Comparison of ENCODE assay signal across 19 cellular contexts in genomic region chr9:84822589-84823233, GRCh38.
DNase-seq lines count a peak whose midpoint lies in the region; ATAC-seq and TF ChIP-seq lines count a peak whose summit lies in the region.
"Had no signal": no experiment of that assay in that cellular context is flagged by ENCODE, and none has a peak within 500 bp of the region (broad histone marks: within the 10 kb centered on the region; RNA-seq: fewer than 3 reads in every experiment).

No MANE protein-coding gene starts in this region.

- ATAC-seq in GM18909 (IDR thresholded peaks at IDR 0.05; ENCODE audit: poor library complexity, unreplicated experiment) (peak; percentile 51), HG02642 (IDR thresholded peaks at IDR 0.05; ENCODE audit: poor library complexity, unreplicated experiment) (peak; percentile 43), HG03520 (IDR thresholded peaks at IDR 0.05; ENCODE audit: unreplicated experiment) (peak; percentile 71), sciatic nerve (peak; percentile 14)
- ATAC-seq in activated naive CD8-positive, alpha-beta T cell treated with anti-CD3 and anti-CD28 coated beads, Interleukin-2, amount 50 U/mL, for 24 hours, result no peak
- ATAC-seq: activated CD4-positive, CD25-positive, alpha-beta regulatory T cell treated with anti-CD3 and anti-CD28 coated beads, Interleukin-2, amount 50 U/mL, for 24 hours; activated CD8-positive, alpha-beta memory T cell treated with anti-CD3 and anti-CD28 coated beads, Interleukin-2, amount 10 ng/mL, durations not matched to agents 7 days and 5 days had no signal

- no peaks in the 10 kb centered on the region for H3K27me3 Mint-ChIP-seq in activated naive CD8-positive, alpha-beta T cell treated with anti-CD3 and anti-CD28 coated beads, Interleukin-2, amount 50 U/mL, for 24 hours
- H3K27me3 Mint-ChIP-seq in mesothelial cell of epicardium (ENCODE audit: low read depth), result peaks cover 6% of the 10 kb centered on the region
- H3K27me3 Mint-ChIP-seq: dendritic cell treated with granulocyte-macrophage colony-stimulating factor and Interleukin-4, amounts not matched to agents 40 ng/mL and 50 ng/mL, for 4 days had no signal

- no peaks in the 10 kb centered on the region for H3K4me1 Mint-ChIP-seq in activated naive CD8-positive, alpha-beta T cell treated with anti-CD3 and anti-CD28 coated beads, Interleukin-2, amount 50 U/mL, for 24 hours
- peaks cover 13% of the 10 kb centered on the region for H3K4me1 Mint-ChIP-seq in mesothelial cell of epicardium
- H3K4me1 Mint-ChIP-seq: activated CD8-positive, alpha-beta memory T cell treated with anti-CD3 and anti-CD28 coated beads, Interleukin-2, amount 10 ng/mL, durations not matched to agents 7 days and 5 days had no signal

- no peak for TF ChIP-seq CTCF in mesothelial cell of epicardium (IDR thresholded peaks at IDR 0.05; ENCODE audit: unreplicated experiment)

- DNase-seq in sciatic nerve (ENCODE audit: low spot score) (no peak), mesothelial cell of epicardium (ENCODE audit: low spot score in 2 of 2, unreplicated experiment in 2 of 2) (no peak), NCI-H1048 (lab: John Stamatoyannopoulos, UW) (no peak), NCI-H82 treated with DMSO at 0.1 percent for 48 hours (lab: John Stamatoyannopoulos, UW; ENCODE audit: unreplicated experiment) (no peak)
- DNase-seq in activated naive CD8-positive, alpha-beta T cell treated with anti-CD3 and anti-CD28 coated beads, Interleukin-2, amount 50 U/mL, for 24 hours, result no peak
- DNase-seq: activated CD8-positive, alpha-beta memory T cell treated with anti-CD3 and anti-CD28 coated beads, Interleukin-2, amount 10 ng/mL, durations not matched to agents 7 days and 5 days; activated naive CD4-positive, alpha-beta T cell treated with Interleukin-2 at 50 U/mL for 16 hours; BE2C; mesenchymal stem cell; NCI-H82; sigmoid colon; stimulated activated CD4-positive, alpha-beta T cell treated with anti-CD3 and anti-CD28 coated beads, Interleukin-4, amount 100 ng/mL, for 4 hours; trophoblast cell had no signal

- H3K9me3 Mint-ChIP-seq in activated naive CD8-positive, alpha-beta T cell treated with anti-CD3 and anti-CD28 coated beads, Interleukin-2, amount 50 U/mL, for 24 hours, result no peaks in the 10 kb centered on the region
- H3K9me3 Mint-ChIP-seq in mesothelial cell of epicardium, result no peaks in the 10 kb centered on the region
- H3K9me3 Mint-ChIP-seq: dendritic cell treated with granulocyte-macrophage colony-stimulating factor and Interleukin-4, amounts not matched to agents 40 ng/mL and 50 ng/mL, for 4 days; T-helper 1 cell treated with Interleukin-12 subunit alpha and Interleukin-12 subunit beta and Interleukin-4 antibody, amounts not matched to agents 30 μg/mL and 1 μg/mL, for 36 hours had no signal

- intact Hi-C loops in sciatic nerve (cut with DNase I), result no loop called here

- no peak overlapping the region for H3K4me3 Mint-ChIP-seq in activated naive CD8-positive, alpha-beta T cell treated with anti-CD3 and anti-CD28 coated beads, Interleukin-2, amount 50 U/mL, for 24 hours
- no peak overlapping the region for H3K4me3 Mint-ChIP-seq in mesothelial cell of epicardium
- H3K4me3 Mint-ChIP-seq: activated CD8-positive, alpha-beta memory T cell treated with anti-CD3 and anti-CD28 coated beads, Interleukin-2, amount 10 ng/mL, durations not matched to agents 7 days and 5 days; dendritic cell treated with granulocyte-macrophage colony-stimulating factor and Interleukin-4, amounts not matched to agents 40 ng/mL and 50 ng/mL, for 4 days; T-helper 1 cell treated with Interleukin-12 subunit alpha and Interleukin-12 subunit beta and Interleukin-4 antibody, amounts not matched to agents 30 μg/mL and 1 μg/mL, for 36 hours had no signal

- H3K36me3 Mint-ChIP-seq in activated naive CD8-positive, alpha-beta T cell treated with anti-CD3 and anti-CD28 coated beads, Interleukin-2, amount 50 U/mL, for 24 hours (ENCODE audit: low read depth), result no peaks in the 10 kb centered on the region
- H3K36me3 Mint-ChIP-seq in mesothelial cell of epicardium, result no peaks in the 10 kb centered on the region
- H3K36me3 Mint-ChIP-seq: activated CD8-positive, alpha-beta memory T cell treated with anti-CD3 and anti-CD28 coated beads, Interleukin-2, amount 10 ng/mL, durations not matched to agents 7 days and 5 days had no signal

- no peak overlapping the region for H3K27ac Mint-ChIP-seq in activated naive CD8-positive, alpha-beta T cell treated with anti-CD3 and anti-CD28 coated beads, Interleukin-2, amount 50 U/mL, for 24 hours
- H3K27ac Mint-ChIP-seq in mesothelial cell of epicardium, result no peak overlapping the region
- H3K27ac Mint-ChIP-seq: activated CD8-positive, alpha-beta memory T cell treated with anti-CD3 and anti-CD28 coated beads, Interleukin-2, amount 10 ng/mL, durations not matched to agents 7 days and 5 days; dendritic cell treated with granulocyte-macrophage colony-stimulating factor and Interleukin-4, amounts not matched to agents 40 ng/mL and 50 ng/mL, for 4 days; T-helper 1 cell treated with Interleukin-12 subunit alpha and Interleukin-12 subunit beta and Interleukin-4 antibody, amounts not matched to agents 30 μg/mL and 1 μg/mL, for 36 hours had no signal
